Comparison of ENCODE assay signal across 18 cellular contexts in genomic region chr21:37139902-37140301, GRCh38.
A peak's percentile ranks its signal among the peaks of the same experiment; 100 is the strongest.
DNase-seq lines count a peak whose midpoint lies in the region; ATAC-seq and TF ChIP-seq lines count a peak whose summit lies in the region.
"Had no signal": no experiment of that assay in that cellular context is flagged by ENCODE, and none has a peak within 500 bp of the region (broad histone marks: within the 10 kb centered on the region; RNA-seq: fewer than 3 reads in every experiment).

No MANE protein-coding gene starts in this region.

- peaks cover 28% of the 10 kb centered on the region for H3K4me1 ChIP-seq in smooth muscle cell (ENCODE audit: low read depth)
- H3K4me1 ChIP-seq: uterus had no signal

- peak overlapping the region; percentile 49 for H3K4me2 ChIP-seq in smooth muscle cell

- TF ChIP-seq CTCF in fibroblast of pulmonary artery (IDR thresholded peaks at IDR 0.05; ENCODE audit: low read length, missing control alignments) (no peak), smooth muscle cell (IDR thresholded peaks at IDR 0.05; ENCODE audit: borderline replicate concordance, insufficient read depth, poor library complexity, severe bottlenecking) (no peak), natural killer cell (IDR thresholded peaks at IDR 0.05) (no peak)

- H3K79me2 ChIP-seq in smooth muscle cell (ENCODE audit: low read depth) = peaks cover 11% of the 10 kb centered on the region

- peaks cover 42% of the 10 kb centered on the region for H3K36me3 ChIP-seq in smooth muscle cell (ENCODE audit: low read depth)
- H3K36me3 ChIP-seq: uterus had no signal

- H3K4me3 ChIP-seq in fibroblast of pulmonary artery (replicated peaks; ENCODE audit: low read depth, low read length) (no peak overlapping the region), smooth muscle cell (no peak overlapping the region)
- H3K4me3 ChIP-seq: uterus had no signal

- H3K4me3 Mint-ChIP-seq in natural killer cell = no peak overlapping the region
- H3K4me3 Mint-ChIP-seq: activated CD4-positive, alpha-beta T cell treated with anti-CD3 and anti-CD28 coated beads, Interleukin-2, amount 10 ng/mL, durations not matched to agents 24 days and 14 days; activated T-cell treated with anti-CD3 and anti-CD28 coated beads, Interleukin-2, amount 50 U/mL, for 4 hours had no signal

- peaks cover 35% of the 10 kb centered on the region for H3K36me3 Mint-ChIP-seq in natural killer cell

- peak overlapping the region; percentile 18 for H3K9ac ChIP-seq in smooth muscle cell (ENCODE audit: low read depth)

- H3K9me3 ChIP-seq in smooth muscle cell (replicated peaks; ENCODE audit: low read depth) = peaks cover under 1% of the 10 kb centered on the region
- H3K9me3 ChIP-seq: uterus had no signal

- peaks cover 7% of the 10 kb centered on the region for H4K20me1 ChIP-seq in smooth muscle cell (ENCODE audit: low read depth)

- H3F3A ChIP-seq in smooth muscle cell (ENCODE audit: low read depth) = peaks cover 29% of the 10 kb centered on the region

- H3K27ac ChIP-seq in smooth muscle cell (ENCODE audit: low read depth) = peak overlapping the region; percentile 87
- H3K27ac ChIP-seq: HL-60, uterus had no signal

- no peaks in the 10 kb centered on the region for H3K27me3 Mint-ChIP-seq in natural killer cell (ENCODE audit: low read depth in 2 of 2)
- H3K27me3 Mint-ChIP-seq: activated CD4-positive, alpha-beta T cell treated with anti-CD3 and anti-CD28 coated beads, Interleukin-2, amount 10 ng/mL, durations not matched to agents 24 days and 14 days had no signal

- no peaks in the 10 kb centered on the region for H3K4me1 Mint-ChIP-seq in natural killer cell

- H2AFZ ChIP-seq in smooth muscle cell (ENCODE audit: low read depth) = no peak overlapping the region

- H3K27me3 ChIP-seq in smooth muscle cell (ENCODE audit: low read depth) = no peaks in the 10 kb centered on the region
- H3K27me3 ChIP-seq: uterus had no signal

- no peaks in the 10 kb centered on the region for H3K9me3 Mint-ChIP-seq in natural killer cell
- H3K9me3 Mint-ChIP-seq: activated T-cell treated with anti-CD3 and anti-CD28 coated beads, Interleukin-2, amount 50 U/mL, for 4 hours had no signal

- WGBS in smooth muscle cell (ENCODE audit: low lambda C conversion rate) = 13% methylated on average over 4 of the region's 4 CpGs

- intact Hi-C loops in natural killer cell (cut with micrococcal nuclease) = no loop called here

- ATAC-seq in SK-N-SH treated with all-trans-retinoic acid at 6 μM for 48 hours (peak; percentile 94), GM19324 (IDR thresholded peaks at IDR 0.05; ENCODE audit: low FRiP score, unreplicated experiment) (no peak), natural killer cell (no peak)
- ATAC-seq: activated T-cell treated with anti-CD3 and anti-CD28 coated beads, Interleukin-2, amount 50 U/mL, for 4 hours had no signal

- H3K27ac Mint-ChIP-seq in natural killer cell = no peak overlapping the region
- H3K27ac Mint-ChIP-seq: activated CD4-positive, alpha-beta T cell treated with anti-CD3 and anti-CD28 coated beads, Interleukin-2, amount 10 ng/mL, durations not matched to agents 24 days and 14 days had no signal

- DNase-seq in NCI-H2196 (lab: John Stamatoyannopoulos, UW; ENCODE audit: unreplicated experiment) (peak; percentile 11), NCI-H2196 treated with DMSO at 0.1 percent for 48 hours (lab: John Stamatoyannopoulos, UW; ENCODE audit: unreplicated experiment) (no peak), fibroblast of pulmonary artery (ENCODE audit: low read depth) (peak; percentile 47), smooth muscle cell (lab: John Stamatoyannopoulos, UW; ENCODE audit: unreplicated experiment) (no peak), natural killer cell (no peak)
- DNase-seq in NK-92 treated with Interleukin-12 subunit alpha and Interleukin-12 subunit beta, amount 100 ng/mL, for 24 hours (lab: John Stamatoyannopoulos, UW) = no peak
- DNase-seq: 8988T; activated CD4-positive, alpha-beta T cell treated with anti-CD3 and anti-CD28 coated beads, Interleukin-2, amount 10 ng/mL, durations not matched to agents 24 days and 14 days; activated T-cell treated with anti-CD3 and anti-CD28 coated beads, Interleukin-2, amount 50 U/mL, for 4 hours; COR-L47; mammary epithelial cell; NCI-H1694; NCI-H526 treated with DMSO at 0.1 percent for 48 hours; stimulated activated naive CD4-positive, alpha-beta T cell treated with Interleukin-2 at 50 U/mL for 16 hours; uterus had no signal

TF ChIP-seq in SK-N-SH treated with all-trans-retinoic acid at 6 μM for 48 hours, 23 proteins besides CTCF, POLR2A, EP300 and RAD21:
- no peak for TF ChIP-seq PPARA (CRISPR knock-in tag; IDR thresholded peaks at IDR 0.05; ENCODE audit: borderline replicate concordance)
- TF ChIP-seq BACH2 (CRISPR knock-in tag; IDR thresholded peaks at IDR 0.05; ENCODE audit: borderline replicate concordance) = no peak
- TF ChIP-seq OSR1 (CRISPR knock-in tag; IDR thresholded peaks at IDR 0.05) = no peak
- TF ChIP-seq CREB5 (CRISPR knock-in tag; IDR thresholded peaks at IDR 0.05; ENCODE audit: low read depth) = no peak
- no peak for TF ChIP-seq ZNF565 (CRISPR knock-in tag; conservative IDR thresholded peaks at IDR 0.05; ENCODE audit: low read depth)
- TF ChIP-seq RARB (CRISPR knock-in tag; IDR thresholded peaks at IDR 0.05) = no peak
- TF ChIP-seq ZNF70 (CRISPR knock-in tag; IDR thresholded peaks at IDR 0.05) = no peak
- TF ChIP-seq ISL1 (CRISPR knock-in tag; IDR thresholded peaks at IDR 0.05) = peak; percentile 92

Comparison
In these comparisons a context has a peak if more than half of its experiments do, and no peak if none do; other contexts are left out.
1. DNase-seq: peak in NCI-H2196 (single experiment) and fibroblast of pulmonary artery (single experiment); none in NCI-H2196 treated with DMSO at 0.1 percent for 48 hours (single experiment), smooth muscle cell (single experiment), NK-92 treated with Interleukin-12 subunit alpha and Interleukin-12 subunit beta, amount 100 ng/mL, for 24 hours (single experiment) and natural killer cell (single experiment).